ENCODE assay signal across 10 cellular contexts in genomic region chr2:88099798-88100488, GRCh38.
DNase-seq lines count a peak whose midpoint lies in the region; ATAC-seq lines count a peak whose summit lies in the region.
"Had no signal": no experiment of that assay in that cellular context is flagged by ENCODE, and none has a peak within 500 bp of the region (broad histone marks: within the 10 kb centered on the region; RNA-seq: fewer than 3 reads in every experiment).

No MANE protein-coding gene starts in this region.

- no peak overlapping the region for H3K4me3 ChIP-seq in adipocyte (ENCODE audit: low read length)

- ATAC-seq in HG02763 (IDR thresholded peaks at IDR 0.05; ENCODE audit: unreplicated experiment) (no peak), HG03457 (IDR thresholded peaks at IDR 0.05; ENCODE audit: unreplicated experiment) (no peak)

- H3K9me3 ChIP-seq in adipocyte (ENCODE audit: control insufficient read depth, low read length): no peaks in the 10 kb centered on the region

- H3K4me1 ChIP-seq in adipocyte (ENCODE audit: control insufficient read depth, insufficient read depth, low read length): peaks cover 13% of the 10 kb centered on the region

- H3K27me3 ChIP-seq in adipocyte (replicated peaks; ENCODE audit: control insufficient read depth, insufficient read depth, low read length): peaks cover 20% of the 10 kb centered on the region

- peak; percentile 14 for DNase-seq in AG08396 (ENCODE audit: low spot score)
- DNase-seq in HCEC 1CT: peak; percentile 43
- DNase-seq in adipocyte (ENCODE audit: low read depth): peak; percentile 17
- DNase-seq in iPS DF 19.7 (ENCODE audit: low read depth, low spot score): peak; percentile 86
- no peak for DNase-seq in NCI-H1105 treated with DMSO at 0.1 percent for 48 hours (lab: John Stamatoyannopoulos, UW)
- DNase-seq in activated naive CD4-positive, alpha-beta T cell (lab: John Stamatoyannopoulos, UW): no peak
- DNase-seq: activated CD8-positive, alpha-beta memory T cell treated with anti-CD3 and anti-CD28 coated beads, Interleukin-2, amount 50 U/mL, for 4 hours; SHP77 treated with DMSO at 0.1 percent for 48 hours had no signal

- H3K36me3 ChIP-seq in adipocyte (ENCODE audit: control insufficient read depth, insufficient read depth, low read length, severe bottlenecking): no peaks in the 10 kb centered on the region

- no peak overlapping the region for H3K9ac ChIP-seq in adipocyte (ENCODE audit: low read length)

Comparison
In these comparisons a context has a peak if more than half of its experiments do, and no peak if none do; other contexts are left out.
1. DNase-seq: peak in AG08396 (single experiment), HCEC 1CT (single experiment), adipocyte (single experiment) and iPS DF 19.7 (single experiment); none in NCI-H1105 treated with DMSO at 0.1 percent for 48 hours (single experiment) and activated naive CD4-positive, alpha-beta T cell (0 of 4).